In genomic region chr12:16281157-16281556, GRCh38 we compare ENCODE assay signal across 1 cellular context.
TF ChIP-seq lines count a peak whose summit lies in the region.

No MANE protein-coding gene starts in this region.

TF ChIP-seq in SK-N-SH, 30 proteins besides CTCF, POLR2A, EP300 and RAD21:
- no peak for TF ChIP-seq FOXM1 (IDR thresholded peaks at IDR 0.05; ENCODE audit: low read depth)
- TF ChIP-seq NFIC (IDR thresholded peaks at IDR 0.05; ENCODE audit: borderline replicate concordance): no peak
- no peak for TF ChIP-seq IRF3 (IDR thresholded peaks at IDR 0.05; ENCODE audit: low read depth, low read length)
- no peak for TF ChIP-seq FOSL2 (IDR thresholded peaks at IDR 0.05; ENCODE audit: borderline replicate concordance, low read depth)
- no peak for TF ChIP-seq YY1 (IDR thresholded peaks at IDR 0.05; ENCODE audit: low read depth)
- no peak for TF ChIP-seq GABPA (IDR thresholded peaks at IDR 0.05; ENCODE audit: low read depth)
- TF ChIP-seq PBX3 (IDR thresholded peaks at IDR 0.05): no peak
- TF ChIP-seq REST (IDR thresholded peaks at IDR 0.05; ENCODE audit: low read depth, low read length): no peak
- TF ChIP-seq RFX5 (IDR thresholded peaks at IDR 0.05; ENCODE audit: low read length): no peak
- no peak for TF ChIP-seq USF2 (IDR thresholded peaks at IDR 0.05; ENCODE audit: borderline replicate concordance, low read depth, low read length)
- no peak for TF ChIP-seq ZBTB33 (IDR thresholded peaks at IDR 0.05; ENCODE audit: borderline replicate concordance, low read depth)
- TF ChIP-seq RCOR1 (IDR thresholded peaks at IDR 0.05; ENCODE audit: low read length): no peak
